8 cellular contexts compared by ENCODE assay signal in the genomic region with DNA sequence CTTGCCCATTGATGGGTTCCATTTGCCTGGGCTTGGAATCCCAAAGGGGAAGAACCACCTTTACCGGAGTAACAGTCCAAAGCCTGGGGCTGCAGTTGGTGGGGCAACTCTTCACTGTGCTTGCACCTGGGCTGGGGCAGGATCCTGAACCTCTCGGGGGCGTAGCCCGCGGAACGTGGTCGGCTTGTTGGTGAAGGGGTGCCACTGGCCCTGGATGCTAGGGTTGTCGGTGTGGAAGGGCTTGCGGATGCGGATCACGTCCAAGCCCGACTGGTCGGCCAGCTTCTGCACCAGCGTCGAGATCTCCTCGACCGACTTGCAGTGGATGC. TPM values are rescaled to one million over a fixed set of nuclear protein-coding genes. Genes with fewer than 3 reads are reported as not detected.
DNase-seq lines count a peak whose midpoint lies in the region; ATAC-seq and TF ChIP-seq lines count a peak whose summit lies in the region.

No MANE protein-coding gene starts in this region.

- peaks cover 7% of the 10 kb centered on the region for H3K4me1 ChIP-seq in cardiac muscle cell (ENCODE audit: low read depth)
- H3K4me1 ChIP-seq in lung (ENCODE audit: control insufficient read depth in 2 of 2, insufficient read depth in 2 of 2, low read length in 2 of 2) = peaks cover 7 to 15% of the 10 kb centered on the region in 2 donors
- no peaks in the 10 kb centered on the region for H3K4me1 ChIP-seq in urinary bladder (ENCODE audit: insufficient read depth)

- no peaks in the 10 kb centered on the region for H3K9me3 Mint-ChIP-seq in brain

- 21 to 27% methylated on average over 17 of the region's 17 CpGs for WGBS in lung, 2 donors
- 18% methylated on average over 17 of the region's 17 CpGs for WGBS in urinary bladder

- peak overlapping the region; percentile 94 for H3K27ac ChIP-seq in cardiac muscle cell
- no peak overlapping the region for H3K27ac ChIP-seq in lung (ENCODE audit: low read depth in 1 of 2, low read length in 1 of 2)
- no peak overlapping the region for H3K27ac ChIP-seq in urinary bladder (ENCODE audit: low read depth)

- H3K4me3 Mint-ChIP-seq in brain = peak overlapping the region; percentile 92 to 97 (median 95)

- DNase-seq in cardiac muscle cell (ENCODE audit: low read depth in 1 of 2, low spot score in 1 of 2) = no peak
- no peak for DNase-seq in Right ventricle myocardium inferior (ENCODE audit: missing footprints)
- DNase-seq in lung (ENCODE audit: low spot score) = no peak
- no peak for DNase-seq in SIG-M5 treated with dmso at 0.1 percent for 504 hours (lab: John Stamatoyannopoulos, UW; ENCODE audit: unreplicated experiment)

- H3K27me3 ChIP-seq in cardiac muscle cell (no peaks in the 10 kb centered on the region), lung (ENCODE audit: control insufficient read depth, insufficient read depth) (no peaks in the 10 kb centered on the region)

- H3K4me3 ChIP-seq in cardiac muscle cell = peak overlapping the region; percentile 82
- peak overlapping the region; percentile 82 for H3K4me3 ChIP-seq in lung
- H3K4me3 ChIP-seq in urinary bladder (ENCODE audit: low read depth, low read length) = peak overlapping the region; percentile 79

- H3K36me3 Mint-ChIP-seq in brain = peaks cover 24% of the 10 kb centered on the region

- ATAC-seq in Right ventricle myocardium inferior (no peak), lung (ENCODE audit: insufficient read depth, low FRiP score) (no peak), HG03108 (IDR thresholded peaks at IDR 0.05; ENCODE audit: unreplicated experiment) (no peak), HG02610 (IDR thresholded peaks at IDR 0.05; ENCODE audit: unreplicated experiment) (no peak)

- H3K27me3 Mint-ChIP-seq in brain = peaks cover 10% of the 10 kb centered on the region

- intact Hi-C loops in Right ventricle myocardium inferior (cut with DNase I) = loop anchor here (5.0 kb wide), 1 partner anchor 46 kb away; a partner anchor contains a TSS

- H3K9me3 ChIP-seq in cardiac muscle cell (ENCODE audit: low read depth) (no peaks in the 10 kb centered on the region), lung (ENCODE audit: control insufficient read depth in 2 of 2, insufficient read depth in 1 of 2, low read length in 1 of 2) (no peaks in the 10 kb centered on the region)

- H3K36me3 ChIP-seq in cardiac muscle cell = peaks cover 14% of the 10 kb centered on the region
- peaks cover 6 to 32% of the 10 kb centered on the region in 2 donors for H3K36me3 ChIP-seq in lung (ENCODE audit: control insufficient read depth in 2 of 2, insufficient read depth in 2 of 2, low read length in 2 of 2)
- no peaks in the 10 kb centered on the region for H3K36me3 ChIP-seq in urinary bladder (ENCODE audit: insufficient read depth)

- peaks cover 45% of the 10 kb centered on the region for H3K4me1 Mint-ChIP-seq in brain

- H3K27ac Mint-ChIP-seq in brain = peak overlapping the region; percentile 82 to 97 (median 96)

- no peak for TF ChIP-seq CTCF in cardiac muscle cell (IDR thresholded peaks at IDR 0.05; ENCODE audit: low read depth, low read length)
- no peak for TF ChIP-seq CTCF in brain (conservative IDR thresholded peaks at IDR 0.05)
- no peak for TF ChIP-seq CTCF in lung (IDR thresholded peaks at IDR 0.05; ENCODE audit: control extremely low read depth, extremely low read depth)

RNA-seq across cellular contexts. Expression of a gene that starts 0.7 kb away (rescaled TPM):
- total RNA-seq in cardiac muscle cell (91.8 and 114 TPM in 2 replicates), Right ventricle myocardium inferior (58.3 TPM), lung (10 to 100 TPM; 43.6 to 74.4 TPM), urinary bladder (35.4 TPM)
- polyA plus RNA-seq in cardiac muscle cell (128 and 131 TPM in 2 replicates), brain (ENCODE audit: insufficient read depth, low read depth, low replicate concordance) (126 TPM), lung (100 to 1,000 TPM in 1 of 2 donors, 10 to 100 TPM in 1; 94.6 to 105 TPM), urinary bladder (153 TPM)

RNA-seq across cellular contexts. Expression of a gene that starts 0.8 kb away (rescaled TPM):
- total RNA-seq in cardiac muscle cell (6.1 and 7.6 TPM in 2 replicates), Right ventricle myocardium inferior (6.6 TPM), lung (1 to 10 TPM; 3.9 to 6.8 TPM), urinary bladder (3.2 TPM)
- polyA plus RNA-seq in cardiac muscle cell (6.9 and 12.3 TPM in 2 replicates), brain (ENCODE audit: insufficient read depth, low read depth, low replicate concordance) (9.2 TPM), lung (1 to 10 TPM; 4.4 to 8.3 TPM), urinary bladder (7.9 TPM)

RNA-seq across cellular contexts. Expression of a gene that starts 13.0 kb away (rescaled TPM):
- 156 and 168 TPM in 2 replicates for total RNA-seq in cardiac muscle cell
- polyA plus RNA-seq in cardiac muscle cell = 128 and 129 TPM in 2 replicates
- 43.4 TPM for total RNA-seq in Right ventricle myocardium inferior
- polyA plus RNA-seq in brain (ENCODE audit: insufficient read depth, low read depth, low replicate concordance) = 54.6 TPM
- 10 to 100 TPM; 53.2 to 58.0 TPM for total RNA-seq in lung
- polyA plus RNA-seq in lung = 10 to 100 TPM; 44.5 to 76.8 TPM
- 35.6 TPM for total RNA-seq in urinary bladder
- 142 TPM for polyA plus RNA-seq in urinary bladder

RNA-seq across cellular contexts. Expression of a gene that starts 17.3 kb away (rescaled TPM):
- total RNA-seq in cardiac muscle cell (8.1 and 18.1 TPM in 2 replicates), Right ventricle myocardium inferior (1.5 TPM), lung (1 to 10 TPM; 3.0 to 7.4 TPM), urinary bladder (1.2 TPM)
- polyA plus RNA-seq in cardiac muscle cell (7.0 and 10.6 TPM in 2 replicates), brain (ENCODE audit: insufficient read depth, low read depth, low replicate concordance) (8.4 TPM), lung (1 to 10 TPM; 1.2 to 2.5 TPM), urinary bladder (2.3 TPM)

RNA-seq across cellular contexts. Expression of a gene that starts 44.3 kb away (rescaled TPM):
- total RNA-seq in cardiac muscle cell = 1.3 and 4.5 TPM in 2 replicates
- polyA plus RNA-seq in cardiac muscle cell = 2.4 and 7.7 TPM in 2 replicates
- total RNA-seq in Right ventricle myocardium inferior = 0.22 TPM
- 8.2 TPM for polyA plus RNA-seq in brain (ENCODE audit: insufficient read depth, low read depth, low replicate concordance)
- 1 to 10 TPM in 1 of 2 donors, under 1 TPM in 1; 0.09 to 1.3 TPM for total RNA-seq in lung
- under 1 TPM; 0.27 to 0.83 TPM for polyA plus RNA-seq in lung
- 0.21 TPM for total RNA-seq in urinary bladder
- polyA plus RNA-seq in urinary bladder = 0.46 TPM
